Comparison of ENCODE assay signal across 17 cellular contexts in genomic region chr3:50137567-50137966, GRCh38. TPM values are rescaled to one million over a fixed set of nuclear protein-coding genes. Genes with fewer than 3 reads are reported as not detected.
DNase-seq lines count a peak whose midpoint lies in the region; ATAC-seq and TF ChIP-seq lines count a peak whose summit lies in the region.
"Had no signal": no experiment of that assay in that cellular context is flagged by ENCODE, and none has a peak within 500 bp of the region (broad histone marks: within the 10 kb centered on the region; RNA-seq: fewer than 3 reads in every experiment).

No MANE protein-coding gene starts in this region.

- TF ChIP-seq CTCF in activated CD8-positive, alpha-beta T cell treated with anti-CD3 and anti-CD28 coated beads for 36 hours (IDR thresholded peaks at IDR 0.05): no peak
- TF ChIP-seq CTCF in RWPE1 (conservative IDR thresholded peaks at IDR 0.05; ENCODE audit: low read depth) (no peak), hepatocyte (IDR thresholded peaks at IDR 0.05; ENCODE audit: poor library complexity) (no peak), parathyroid adenoma (IDR thresholded peaks at IDR 0.05) (no peak)

- peak overlapping the region; percentile 85 for H3K27ac ChIP-seq in RWPE1
- peak overlapping the region; percentile 81 for H3K27ac ChIP-seq in hepatocyte
- peak overlapping the region; percentile 94 for H3K27ac ChIP-seq in parathyroid adenoma
- H3K27ac ChIP-seq: C4-2B had no signal

- WGBS in hepatocyte (ENCODE audit: low lambda C conversion rate, missing lambda C conversion rate): 67% methylated on average over 5 of the region's 6 CpGs

- H2AFZ ChIP-seq in hepatocyte: no peak overlapping the region
- H2AFZ ChIP-seq in parathyroid adenoma: peak overlapping the region; percentile 70

- no peak for ATAC-seq in activated CD8-positive, alpha-beta T cell treated with anti-CD3 and anti-CD28 coated beads, Interleukin-2, amount 10 ng/mL, durations not matched to agents 7 days and 5 days
- no peak for ATAC-seq in activated CD8-positive, alpha-beta T cell treated with anti-CD3 and anti-CD28 coated beads for 36 hours

- no peaks in the 10 kb centered on the region for H3K9me3 Mint-ChIP-seq in activated CD8-positive, alpha-beta T cell treated with anti-CD3 and anti-CD28 coated beads, Interleukin-2, amount 10 ng/mL, durations not matched to agents 7 days and 5 days (ENCODE audit: insufficient read depth)
- H3K9me3 Mint-ChIP-seq in activated CD8-positive, alpha-beta T cell treated with anti-CD3 and anti-CD28 coated beads for 36 hours: no peaks in the 10 kb centered on the region
- no peaks in the 10 kb centered on the region for H3K9me3 Mint-ChIP-seq in activated naive CD4-positive, alpha-beta T cell treated with anti-CD3 and anti-CD28 coated beads for 36 hours

- H3K4me2 ChIP-seq in hepatocyte (no peak overlapping the region), parathyroid adenoma (ENCODE audit: low read length) (no peak overlapping the region)

- peak overlapping the region; percentile 8 for H3K27ac Mint-ChIP-seq in activated CD8-positive, alpha-beta T cell treated with anti-CD3 and anti-CD28 coated beads, Interleukin-2, amount 10 ng/mL, durations not matched to agents 7 days and 5 days
- H3K27ac Mint-ChIP-seq in activated CD8-positive, alpha-beta T cell treated with anti-CD3 and anti-CD28 coated beads for 36 hours: no peak overlapping the region
- H3K27ac Mint-ChIP-seq in activated naive CD4-positive, alpha-beta T cell treated with anti-CD3 and anti-CD28 coated beads for 36 hours: no peak overlapping the region

- DNase-seq in activated CD8-positive, alpha-beta T cell treated with anti-CD3 and anti-CD28 coated beads, Interleukin-2, amount 10 ng/mL, durations not matched to agents 7 days and 5 days: no peak
- no peak for DNase-seq in activated CD8-positive, alpha-beta T cell treated with anti-CD3 and anti-CD28 coated beads for 36 hours
- no peak for DNase-seq in RWPE1 (ENCODE audit: low spot score)
- no peak for DNase-seq in hepatocyte (ENCODE audit: low spot score)
- DNase-seq in activated effector memory CD4-positive, alpha-beta T cell treated with anti-CD3 and anti-CD28 coated beads, Interleukin-2, amount 50 U/mL, for 16 hours: no peak
- no peak for DNase-seq in activated naive CD4-positive, alpha-beta T cell treated with anti-CD3 and anti-CD28 coated beads for 36 hours
- no peak for DNase-seq in NCI-H748 treated with DMSO at 0.1 percent for 48 hours (lab: John Stamatoyannopoulos, UW)
- DNase-seq: 8988T; EL; NCI-H1436; NCI-H2107; NCI-H226; NCI-H526 treated with DMSO at 0.1 percent for 48 hours; NK-92 treated with Interleukin-12 subunit alpha and Interleukin-12 subunit beta, amount 100 ng/mL, for 24 hours had no signal

- no peaks in the 10 kb centered on the region for H3K9me2 ChIP-seq in hepatocyte (replicated peaks; ENCODE audit: insufficient read depth)

- no peaks in the 10 kb centered on the region for H3K36me3 ChIP-seq in hepatocyte (replicated peaks; ENCODE audit: insufficient read depth, low read depth)
- no peaks in the 10 kb centered on the region for H3K36me3 ChIP-seq in parathyroid adenoma (ENCODE audit: control insufficient read depth, insufficient read depth, low read length)

- intact Hi-C loops in activated CD8-positive, alpha-beta T cell treated with anti-CD3 and anti-CD28 coated beads for 36 hours (cut with micrococcal nuclease): no loop called here
- intact Hi-C loops in activated naive CD4-positive, alpha-beta T cell treated with anti-CD3 and anti-CD28 coated beads for 36 hours (cut with micrococcal nuclease): no loop called here

- H3K27me3 ChIP-seq in hepatocyte (peaks cover 6% of the 10 kb centered on the region), parathyroid adenoma (ENCODE audit: control insufficient read depth, insufficient read depth, low read length) (no peaks in the 10 kb centered on the region)

- CTCF ChIA-PET in activated CD8-positive, alpha-beta T cell treated with anti-CD3 and anti-CD28 coated beads, Interleukin-2, amount 10 ng/mL, durations not matched to agents 7 days and 5 days (lab: Charles Lee): interaction anchor here (1.7 kb wide), 1 partner anchor 17 kb away, joined by 6 read pairs; no protein-coding TSS in a partner anchor
- CTCF ChIA-PET in activated CD8-positive, alpha-beta T cell treated with anti-CD3 and anti-CD28 coated beads for 36 hours (lab: Charles Lee): interaction anchor here (0.9 to 2.5 kb wide), 3 partner anchors 15 to 19 kb away, joined by 3 to 7 read pairs (median 3); no protein-coding TSS in a partner anchor
- CTCF ChIA-PET in RWPE1 (lab: Yijun Ruan, JAX): interaction anchor here (0.6 kb wide), 2 partner anchors 14 to 30 kb away, joined by 3 read pairs; no protein-coding TSS in a partner anchor
- CTCF ChIA-PET in activated naive CD4-positive, alpha-beta T cell treated with anti-CD3 and anti-CD28 coated beads for 36 hours (lab: Charles Lee): interaction anchor here (1.6 to 2.1 kb wide), 2 partner anchors 8 to 15 kb away, joined by 3 to 10 read pairs; no protein-coding TSS in a partner anchor

- no peaks in the 10 kb centered on the region for H4K20me1 ChIP-seq in hepatocyte (ENCODE audit: insufficient read depth, poor library complexity, severe bottlenecking)

- peaks cover 12% of the 10 kb centered on the region for H3K4me1 Mint-ChIP-seq in activated CD8-positive, alpha-beta T cell treated with anti-CD3 and anti-CD28 coated beads, Interleukin-2, amount 10 ng/mL, durations not matched to agents 7 days and 5 days (ENCODE audit: low read depth)
- H3K4me1 Mint-ChIP-seq in activated CD8-positive, alpha-beta T cell treated with anti-CD3 and anti-CD28 coated beads for 36 hours (ENCODE audit: low read depth): peaks cover 10% of the 10 kb centered on the region
- H3K4me1 Mint-ChIP-seq in activated naive CD4-positive, alpha-beta T cell treated with anti-CD3 and anti-CD28 coated beads for 36 hours (ENCODE audit: low read depth): peaks cover 10% of the 10 kb centered on the region

- POLR2A ChIA-PET in activated CD8-positive, alpha-beta T cell treated with anti-CD3 and anti-CD28 coated beads, Interleukin-2, amount 10 ng/mL, durations not matched to agents 7 days and 5 days (lab: Charles Lee): no interaction called here
- POLR2A ChIA-PET in activated CD8-positive, alpha-beta T cell treated with anti-CD3 and anti-CD28 coated beads for 36 hours (lab: Charles Lee): interaction anchor here (0.9 to 1.7 kb wide), 3 partner anchors 15 to 69 kb away, joined by 3 to 5 read pairs (median 3); no protein-coding TSS in a partner anchor
- POLR2A ChIA-PET in RWPE1 (lab: Yijun Ruan, JAX; ENCODE audit: low non-redundant PET): no interaction called here

- H3K9ac ChIP-seq in parathyroid adenoma: no peak overlapping the region

- no peak overlapping the region for H3K4me3 ChIP-seq in hepatocyte
- H3K4me3 ChIP-seq in parathyroid adenoma (ENCODE audit: low read depth, low read length): no peak overlapping the region

- H3K4me3 Mint-ChIP-seq in activated CD8-positive, alpha-beta T cell treated with anti-CD3 and anti-CD28 coated beads, Interleukin-2, amount 10 ng/mL, durations not matched to agents 7 days and 5 days: no peak overlapping the region
- no peak overlapping the region for H3K4me3 Mint-ChIP-seq in activated CD8-positive, alpha-beta T cell treated with anti-CD3 and anti-CD28 coated beads for 36 hours
- no peak overlapping the region for H3K4me3 Mint-ChIP-seq in activated naive CD4-positive, alpha-beta T cell treated with anti-CD3 and anti-CD28 coated beads for 36 hours

- H3K4me1 ChIP-seq in hepatocyte (ENCODE audit: insufficient read depth) (peaks cover 31% of the 10 kb centered on the region), parathyroid adenoma (peaks cover 46% of the 10 kb centered on the region)

- no peaks in the 10 kb centered on the region for H3K36me3 Mint-ChIP-seq in activated CD8-positive, alpha-beta T cell treated with anti-CD3 and anti-CD28 coated beads, Interleukin-2, amount 10 ng/mL, durations not matched to agents 7 days and 5 days (ENCODE audit: low read depth)
- no peaks in the 10 kb centered on the region for H3K36me3 Mint-ChIP-seq in activated CD8-positive, alpha-beta T cell treated with anti-CD3 and anti-CD28 coated beads for 36 hours (ENCODE audit: low read depth)
- no peaks in the 10 kb centered on the region for H3K36me3 Mint-ChIP-seq in activated naive CD4-positive, alpha-beta T cell treated with anti-CD3 and anti-CD28 coated beads for 36 hours (ENCODE audit: low read depth)

- H3K27me3 Mint-ChIP-seq in activated CD8-positive, alpha-beta T cell treated with anti-CD3 and anti-CD28 coated beads, Interleukin-2, amount 10 ng/mL, durations not matched to agents 7 days and 5 days (ENCODE audit: low read depth): peaks cover 2% of the 10 kb centered on the region
- no peaks in the 10 kb centered on the region for H3K27me3 Mint-ChIP-seq in activated CD8-positive, alpha-beta T cell treated with anti-CD3 and anti-CD28 coated beads for 36 hours
- peaks cover 2% of the 10 kb centered on the region for H3K27me3 Mint-ChIP-seq in activated naive CD4-positive, alpha-beta T cell treated with anti-CD3 and anti-CD28 coated beads for 36 hours (ENCODE audit: low read depth)

- H3K9me3 ChIP-seq in hepatocyte (ENCODE audit: low read depth) (no peaks in the 10 kb centered on the region), parathyroid adenoma (ENCODE audit: control insufficient read depth, low read length) (no peaks in the 10 kb centered on the region)

- H3K79me2 ChIP-seq in hepatocyte (no peaks in the 10 kb centered on the region), parathyroid adenoma (no peaks in the 10 kb centered on the region)

RNA-seq across cellular contexts. Expression of gene SEMA3F, which starts 17.6 kb away (rescaled TPM):
- total RNA-seq in activated CD8-positive, alpha-beta T cell treated with anti-CD3 and anti-CD28 coated beads, Interleukin-2, amount 10 ng/mL, durations not matched to agents 7 days and 5 days: not detected
- under 1 TPM; 0.34 to 0.43 TPM for total RNA-seq in activated CD8-positive, alpha-beta T cell treated with anti-CD3 and anti-CD28 coated beads for 36 hours
- 11.8 and 15.5 TPM in 2 replicates for total RNA-seq in hepatocyte
- polyA plus RNA-seq in hepatocyte: 13.9 and 16.8 TPM in 2 replicates
- not detected for total RNA-seq in activated naive CD4-positive, alpha-beta T cell treated with anti-CD3 and anti-CD28 coated beads for 36 hours

RNA-seq across cellular contexts. Expression of gene RBM5, which starts 48.8 kb away (rescaled TPM):
- total RNA-seq in activated CD8-positive, alpha-beta T cell treated with anti-CD3 and anti-CD28 coated beads, Interleukin-2, amount 10 ng/mL, durations not matched to agents 7 days and 5 days: 100 to 1,000 TPM; 180 to 185 TPM
- total RNA-seq in activated CD8-positive, alpha-beta T cell treated with anti-CD3 and anti-CD28 coated beads for 36 hours: 100 to 1,000 TPM; 103 to 106 TPM
- 147 and 150 TPM in 2 replicates for total RNA-seq in hepatocyte
- polyA plus RNA-seq in hepatocyte: 64.3 and 84.9 TPM in 2 replicates
- total RNA-seq in activated naive CD4-positive, alpha-beta T cell treated with anti-CD3 and anti-CD28 coated beads for 36 hours: 100 to 1,000 TPM; 124 to 129 TPM

RNA-seq across cellular contexts. Expression of gene GNAT1, which starts 53.8 kb away (rescaled TPM):
- not detected for total RNA-seq in activated CD8-positive, alpha-beta T cell treated with anti-CD3 and anti-CD28 coated beads, Interleukin-2, amount 10 ng/mL, durations not matched to agents 7 days and 5 days
- under 1 TPM; 0.11 to 0.23 TPM for total RNA-seq in activated CD8-positive, alpha-beta T cell treated with anti-CD3 and anti-CD28 coated beads for 36 hours
- not detected in 2 replicates for total RNA-seq in hepatocyte
- polyA plus RNA-seq in hepatocyte: not detected in 2 replicates
- total RNA-seq in activated naive CD4-positive, alpha-beta T cell treated with anti-CD3 and anti-CD28 coated beads for 36 hours: not detected
- total RNA-seq: H7 had no signal
